Comparison of ENCODE assay signal across 10 cellular contexts in the genomic region with DNA sequence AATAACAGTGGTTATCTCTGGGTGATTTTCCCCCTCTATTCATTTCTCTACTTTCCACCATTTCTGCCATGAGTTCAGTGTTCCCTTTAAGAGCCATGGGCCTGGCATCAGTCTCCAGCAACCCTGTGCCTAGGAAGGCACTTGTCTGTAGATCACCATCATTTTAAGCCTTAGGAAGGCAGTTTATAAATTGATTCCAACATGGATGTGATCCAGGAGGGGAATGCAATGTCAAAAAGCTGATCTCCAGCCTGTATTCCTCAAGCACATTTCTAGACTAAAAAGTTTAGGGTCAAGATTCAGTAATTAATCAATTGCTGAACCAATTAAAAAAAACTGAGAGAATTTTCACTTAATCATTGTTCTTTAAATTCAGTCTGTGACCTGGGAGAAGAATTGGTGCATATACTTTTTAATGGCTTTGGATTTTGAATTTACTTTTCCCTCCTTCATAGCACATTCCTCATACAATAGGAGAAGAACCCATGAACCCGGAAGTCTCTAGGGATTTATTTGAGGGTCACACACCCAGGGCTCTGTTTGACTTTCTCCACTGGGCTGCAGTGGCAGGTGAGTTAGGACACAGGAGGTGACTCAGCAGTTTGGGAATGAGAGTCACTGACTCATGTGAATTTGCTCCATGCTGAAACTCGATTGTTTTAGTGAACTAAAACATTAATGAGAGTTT. TPM values are rescaled to one million over a fixed set of nuclear protein-coding genes. Genes with fewer than 3 reads are reported as not detected.
DNase-seq lines count a peak whose midpoint lies in the region; ATAC-seq and TF ChIP-seq lines count a peak whose summit lies in the region.
"Had no signal": no experiment of that assay in that cellular context is flagged by ENCODE, and none has a peak within 500 bp of the region (broad histone marks: within the 10 kb centered on the region; RNA-seq: fewer than 3 reads in every experiment).

No MANE protein-coding gene starts in this region.

- 80 to 88% methylated on average over 2 of the region's 2 CpGs for WGBS in endodermal cell (ENCODE audit: insufficient coverage in 1 of 2, insufficient read length in 1 of 2), 2 experiments

- peak overlapping the region; percentile 93 for H3K27ac Mint-ChIP-seq in GM23338
- peak overlapping the region; percentile 92 for H3K27ac Mint-ChIP-seq in endodermal cell
- H3K27ac Mint-ChIP-seq: activated B cell treated with CpG ODN at 0.5 μM for 24 hours had no signal

- no peak overlapping the region for H3K9ac ChIP-seq in endodermal cell (ENCODE audit: extremely low read depth, low read length, poor library complexity, severe bottlenecking)

- H3K4me1 Mint-ChIP-seq in GM23338 = peaks cover 23% of the 10 kb centered on the region
- peaks cover 27% of the 10 kb centered on the region for H3K4me1 Mint-ChIP-seq in endodermal cell

- H3K36me3 ChIP-seq in GM23338 (ENCODE audit: insufficient read depth) = no peaks in the 10 kb centered on the region
- no peaks in the 10 kb centered on the region for H3K36me3 ChIP-seq in endodermal cell (ENCODE audit: control insufficient read depth, insufficient read depth, low read length)

- H3K4me3 Mint-ChIP-seq in GM23338 = no peak overlapping the region
- H3K4me3 Mint-ChIP-seq in endodermal cell = no peak overlapping the region
- H3K4me3 Mint-ChIP-seq: activated B cell treated with CpG ODN at 0.5 μM for 24 hours had no signal

- H3K79me2 ChIP-seq in GM23338 (replicated peaks; ENCODE audit: insufficient read depth) = no peaks in the 10 kb centered on the region

- H3K4me3 ChIP-seq in GM23338 (no peak overlapping the region), endodermal cell (ENCODE audit: low read length) (no peak overlapping the region)

- H3K4me1 ChIP-seq in GM23338 (ENCODE audit: insufficient read depth) (peaks cover 9% of the 10 kb centered on the region), endodermal cell (ENCODE audit: control insufficient read depth, insufficient read depth, low read length) (peaks cover 16% of the 10 kb centered on the region)

- H3F3A ChIP-seq in GM23338 (replicated peaks; ENCODE audit: low read depth) = no peaks in the 10 kb centered on the region

- H3K27me3 ChIP-seq in GM23338 (ENCODE audit: insufficient read depth) (no peaks in the 10 kb centered on the region), endodermal cell (ENCODE audit: control insufficient read depth, insufficient read depth, low read length, poor library complexity, severe bottlenecking) (peaks cover 19% of the 10 kb centered on the region)

- DNase-seq in GM23338 (ENCODE audit: low spot score) = peak; percentile 58
- peak; percentile 36 for DNase-seq in NCI-H226
- peak; percentile 73 for DNase-seq in endodermal cell
- DNase-seq in myocyte (ENCODE audit: low read depth) = peak; percentile 66
- DNase-seq in NCI-H2227 (lab: John Stamatoyannopoulos, UW; ENCODE audit: unreplicated experiment) = no peak
- DNase-seq: activated B cell treated with CpG ODN at 0.5 μM for 24 hours, right cardiac atrium had no signal

- H2AFZ ChIP-seq in GM23338 = peak overlapping the region; percentile 78

- no peak for TF ChIP-seq CTCF in GM23338 (conservative IDR thresholded peaks at IDR 0.05; ENCODE audit: low read depth in 2 of 2)
- no peak for TF ChIP-seq CTCF in endodermal cell (conservative IDR thresholded peaks at IDR 0.05)

- 0 out of 2 replicates have a peak, but pooled peaks cover 4% of the 10 kb centered on the region for H3K9me2 ChIP-seq in GM23338 (ENCODE audit: insufficient read depth)

- H3K27me3 Mint-ChIP-seq in GM23338 (ENCODE audit: insufficient read depth, low read depth, poor library complexity) (peaks cover 2% of the 10 kb centered on the region), endodermal cell (ENCODE audit: insufficient read depth) (peaks cover 14% of the 10 kb centered on the region)
- H3K27me3 Mint-ChIP-seq: activated B cell treated with CpG ODN at 0.5 μM for 24 hours had no signal

- H3K36me3 Mint-ChIP-seq in GM23338 (ENCODE audit: low read depth) = no peaks in the 10 kb centered on the region
- peaks cover 1% of the 10 kb centered on the region for H3K36me3 Mint-ChIP-seq in endodermal cell (ENCODE audit: low read depth)

- no peaks in the 10 kb centered on the region for H4K20me1 ChIP-seq in GM23338 (replicated peaks; ENCODE audit: insufficient read depth)

- peak; percentile 72 for ATAC-seq in GM23338
- no peak for ATAC-seq in HG03442 (IDR thresholded peaks at IDR 0.05; ENCODE audit: unreplicated experiment)
- ATAC-seq in HG02642 (IDR thresholded peaks at IDR 0.05; ENCODE audit: poor library complexity, unreplicated experiment) = no peak
- ATAC-seq in GM18868 (IDR thresholded peaks at IDR 0.05; ENCODE audit: unreplicated experiment) = no peak

- no peak overlapping the region for H3K4me2 ChIP-seq in GM23338

- H3K27ac ChIP-seq in GM23338 (ENCODE audit: low read depth) = no peak overlapping the region
- no peak overlapping the region for H3K27ac ChIP-seq in endodermal cell (ENCODE audit: low read depth, low read length)

- H3K9me3 ChIP-seq in endodermal cell (ENCODE audit: control insufficient read depth, low read length) = no peaks in the 10 kb centered on the region

- H3K9me3 Mint-ChIP-seq in GM23338 (peaks cover 10% of the 10 kb centered on the region), endodermal cell (peaks cover 6% of the 10 kb centered on the region)
- H3K9me3 Mint-ChIP-seq: activated B cell treated with CpG ODN at 0.5 μM for 24 hours had no signal

TF ChIP-seq in GM23338, 12 proteins besides CTCF, POLR2A, EP300 and RAD21 (continues in another document):
- TF ChIP-seq CREB1 (CRISPR knock-in tag; IDR thresholded peaks at IDR 0.05; ENCODE audit: low read depth) (no peak), ZNF114 (CRISPR knock-in tag; IDR thresholded peaks at IDR 0.05) (no peak), ZNF331 (CRISPR knock-in tag; IDR thresholded peaks at IDR 0.05; ENCODE audit: low read depth) (no peak), POLR2AphosphoS5 (IDR thresholded peaks at IDR 0.05; ENCODE audit: low read depth) (no peak)

RNA-seq across cellular contexts. Expression of a gene that starts 6.1 kb away (rescaled TPM):
- 18.4 and 23.4 TPM in 2 replicates for total RNA-seq in GM23338 (2014; rRNA removed; shearing (Covaris generic))
- polyA plus RNA-seq in GM23338 (2016; fragmentation: Nextera tagmentation; extraction: Ambion mirVana) = 5.0 and 5.3 TPM in 2 replicates
- total RNA-seq in endodermal cell (10 to 100 TPM; 22.8 to 36.0 TPM), myocyte (8.5 and 8.8 TPM in 2 replicates)
- 15.2 TPM for polyA plus RNA-seq in endodermal cell (2013, experiment 1 of 2)
- polyA plus RNA-seq in endodermal cell (2013, experiment 2 of 2) = 14.9 TPM
- polyA plus RNA-seq in myocyte (2012) = 3.2 TPM

RNA-seq across cellular contexts. Expression of a gene that starts 51.7 kb away (rescaled TPM):
- not detected in 2 replicates for total RNA-seq in GM23338 (2014; rRNA removed; shearing (Covaris generic))
- 0.38 TPM in 1 of 2 replicates, not detected in the other for polyA plus RNA-seq in GM23338 (2016; fragmentation: Nextera tagmentation; extraction: Ambion mirVana)
- total RNA-seq in endodermal cell (not detected), myocyte (0.70 TPM in 1 of 2 replicates, not detected in the other)
- polyA plus RNA-seq in endodermal cell (2013, experiment 1 of 2) = not detected
- polyA plus RNA-seq in endodermal cell (2013, experiment 2 of 2) = not detected
- 0.37 TPM for polyA plus RNA-seq in myocyte (2012)
- total RNA-seq: activated B cell treated with CpG ODN at 0.5 μM for 24 hours, right cardiac atrium had no signal
- polyA plus RNA-seq: right cardiac atrium had no signal
